Comparison of ENCODE assay signal across 2 cellular contexts in genomic region chr2:156659694-156660093, GRCh38.
TF ChIP-seq lines count a peak whose summit lies in the region.

No MANE protein-coding gene starts in this region.

TF ChIP-seq in GM23338, 12 proteins besides CTCF, POLR2A, EP300 and RAD21:
- TF ChIP-seq STAT1 (IDR thresholded peaks at IDR 0.05; ENCODE audit: unreplicated experiment) (no peak), POLR2AphosphoS5 (IDR thresholded peaks at IDR 0.05; ENCODE audit: low read depth) (no peak), ZNF462 (CRISPR knock-in tag; IDR thresholded peaks at IDR 0.05) (no peak), EZH2 (IDR thresholded peaks at IDR 0.05; ENCODE audit: low read depth, unreplicated experiment) (no peak), JUNB (IDR thresholded peaks at IDR 0.05; ENCODE audit: unreplicated experiment) (no peak), ZNF331 (CRISPR knock-in tag; IDR thresholded peaks at IDR 0.05; ENCODE audit: low read depth) (no peak)

TF ChIP-seq in H1, 55 proteins besides CTCF, POLR2A, EP300 and RAD21:
- TF ChIP-seq TAF7 (optimal IDR thresholded peaks at IDR 0.05; ENCODE audit: borderline replicate concordance, low read depth, low read length) (no peak), EGR1 (IDR thresholded peaks at IDR 0.05; ENCODE audit: borderline replicate concordance, low read depth, low read length) (no peak), TAF1 (IDR thresholded peaks at IDR 0.05; ENCODE audit: low read depth, low read length) (no peak), TBP (IDR thresholded peaks at IDR 0.05; ENCODE audit: low read depth, low read length) (no peak), CHD2 (IDR thresholded peaks at IDR 0.05; ENCODE audit: low read length) (no peak), CHD7 (IDR thresholded peaks at IDR 0.05; ENCODE audit: insufficient replicate concordance, low read length) (no peak), KDM5A (IDR thresholded peaks at IDR 0.05; ENCODE audit: low read length) (no peak), NANOG (IDR thresholded peaks at IDR 0.05; ENCODE audit: insufficient read depth, low read depth, low read length, poor library complexity, severe bottlenecking) (no peak), CBX5 (IDR thresholded peaks at IDR 0.05; ENCODE audit: low read depth, low read length) (no peak), KDM1A (IDR thresholded peaks at IDR 0.05; ENCODE audit: borderline replicate concordance, low read length) (no peak), SIN3A (conservative IDR thresholded peaks at IDR 0.05 in 1 of 2, IDR thresholded peaks at IDR 0.05 in 1 of 2; ENCODE audit: low read depth in 1 of 2, low read length in 2 of 2) (no peak), POLR2AphosphoS5 (IDR thresholded peaks at IDR 0.05; ENCODE audit: low read depth, low read length) (no peak), CREB1 (IDR thresholded peaks at IDR 0.05) (no peak), ASH2L (IDR thresholded peaks at IDR 0.05; ENCODE audit: low read length) (no peak)
- TF ChIP-seq, protein P1, sequence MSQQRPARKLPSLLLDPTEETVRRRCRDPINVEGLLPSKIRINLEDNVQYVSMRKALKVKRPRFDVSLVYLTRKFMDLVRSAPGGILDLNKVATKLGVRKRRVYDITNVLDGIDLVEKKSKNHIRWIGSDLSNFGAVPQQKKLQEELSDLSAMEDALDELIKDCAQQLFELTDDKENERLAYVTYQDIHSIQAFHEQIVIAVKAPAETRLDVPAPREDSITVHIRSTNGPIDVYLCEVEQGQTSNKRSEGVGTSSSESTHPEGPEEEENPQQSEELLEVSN (IDR thresholded peaks at IDR 0.05) = no peak
- TF ChIP-seq, protein P2, sequence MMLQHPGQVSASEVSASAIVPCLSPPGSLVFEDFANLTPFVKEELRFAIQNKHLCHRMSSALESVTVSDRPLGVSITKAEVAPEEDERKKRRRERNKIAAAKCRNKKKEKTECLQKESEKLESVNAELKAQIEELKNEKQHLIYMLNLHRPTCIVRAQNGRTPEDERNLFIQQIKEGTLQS (IDR thresholded peaks at IDR 0.05; ENCODE audit: insufficient read depth, low read depth, low read length) = no peak
